Comparison of ENCODE assay signal across 8 cellular contexts in genomic region chr12:100573499-100574261, GRCh38. TPM values are rescaled to one million over a fixed set of nuclear protein-coding genes. Genes with fewer than 3 reads are reported as not detected.
DNase-seq lines count a peak whose midpoint lies in the region; ATAC-seq and TF ChIP-seq lines count a peak whose summit lies in the region.

Gene GAS2L3 (plus strand): TSS chr12:100573684. CDS start chr12:100594905, 21,221 bp downstream.

- H3K27me3 ChIP-seq in CD4-positive, alpha-beta T cell (ENCODE audit: control insufficient read depth, insufficient read depth, low read length): peaks cover 14% of the 10 kb centered on the region

- no peaks in the 10 kb centered on the region for H3K9me3 ChIP-seq in CD4-positive, alpha-beta T cell (ENCODE audit: control insufficient read depth, low read length)

- TF ChIP-seq CTCF in CD4-positive, alpha-beta T cell (IDR thresholded peaks at IDR 0.05): no peak
- no peak for TF ChIP-seq CTCF in mesothelial cell of epicardium (IDR thresholded peaks at IDR 0.05; ENCODE audit: unreplicated experiment)

- peak; percentile 59 for ATAC-seq in CD4-positive, alpha-beta T cell (ENCODE audit: poor library complexity)
- ATAC-seq in GM19372 (IDR thresholded peaks at IDR 0.05; ENCODE audit: low read depth, unreplicated experiment) (peak; percentile 99), HG03457 (IDR thresholded peaks at IDR 0.05; ENCODE audit: unreplicated experiment) (peak; percentile 96)

- peak within 1 kb of the TSS; percentile 89 for H3K4me3 Mint-ChIP-seq in CD4-positive, alpha-beta T cell
- peak within 1 kb of the TSS; percentile 88 for H3K4me3 Mint-ChIP-seq in mesothelial cell of epicardium

- CTCF ChIA-PET in CD4-positive, alpha-beta T cell (lab: Charles Lee): no interaction called here

- no peaks in the 10 kb centered on the region for H3K9me3 Mint-ChIP-seq in CD4-positive, alpha-beta T cell
- no peaks in the 10 kb centered on the region for H3K9me3 Mint-ChIP-seq in mesothelial cell of epicardium

- no peak within 1 kb of the TSS for H3K27ac ChIP-seq in CD4-positive, alpha-beta T cell (ENCODE audit: low read depth, low read length)
- peak within 1 kb of the TSS; percentile 44 for H3K27ac ChIP-seq in epithelial cell of prostate

- intact Hi-C loops in CD4-positive, alpha-beta T cell (cut with DNase I, micrococcal nuclease): no loop called here

- DNase-seq in CD4-positive, alpha-beta T cell: peak; percentile 1 to 51 (median 22)
- DNase-seq in NCI-H748 treated with DMSO at 0.1 percent for 48 hours (lab: John Stamatoyannopoulos, UW): peak; percentile 82
- peak; percentile 83 for DNase-seq in activated CD8-positive, alpha-beta memory T cell treated with anti-CD3 and anti-CD28 coated beads, Interleukin-2, amount 50 U/mL, for 48 hours
- no peak for DNase-seq in epithelial cell of prostate (ENCODE audit: low read depth, low spot score)
- peak; percentile 73 to 89 for DNase-seq in mesothelial cell of epicardium (ENCODE audit: low spot score in 2 of 2, unreplicated experiment in 2 of 2)
- DNase-seq in stimulated activated CD8-positive, alpha-beta memory T cell treated with anti-CD3 and anti-CD28 coated beads, Interleukin-15, amount 100 ng/mL, for 24 hours (ENCODE audit: low read depth): peak; percentile 19

- H3K36me3 Mint-ChIP-seq in CD4-positive, alpha-beta T cell (ENCODE audit: low read depth): no peaks in the 10 kb centered on the region
- no peaks in the 10 kb centered on the region for H3K36me3 Mint-ChIP-seq in mesothelial cell of epicardium

- H3K4me1 Mint-ChIP-seq in CD4-positive, alpha-beta T cell (ENCODE audit: low read depth): peaks cover 13% of the 10 kb centered on the region
- peaks cover 12% of the 10 kb centered on the region for H3K4me1 Mint-ChIP-seq in mesothelial cell of epicardium

- peaks cover 24% of the 10 kb centered on the region for H3K27me3 Mint-ChIP-seq in CD4-positive, alpha-beta T cell
- peaks cover 25% of the 10 kb centered on the region for H3K27me3 Mint-ChIP-seq in mesothelial cell of epicardium (ENCODE audit: low read depth)

- H3K27ac Mint-ChIP-seq in CD4-positive, alpha-beta T cell: no peak within 1 kb of the TSS
- H3K27ac Mint-ChIP-seq in mesothelial cell of epicardium: peak within 1 kb of the TSS; percentile 93

- POLR2A ChIA-PET in CD4-positive, alpha-beta T cell (lab: Charles Lee): no interaction called here

RNA-seq across cellular contexts. Expression of gene GAS2L3, which starts in this region (rescaled TPM):
- under 1 TPM; 0.22 to 0.27 TPM for total RNA-seq in CD4-positive, alpha-beta T cell
- total RNA-seq in mesothelial cell of epicardium: 13.7 to 17.5 TPM (median 16.5 TPM) in 3 replicates

Comparison
In these comparisons a context has a peak if more than half of its experiments do, and no peak if none do; other contexts are left out.
1. RNA of gene GAS2L3 (total RNA-seq): 13.7 to 17.5 TPM in mesothelial cell of epicardium; 0.22 to 0.27 TPM in CD4-positive, alpha-beta T cell; every median in the first group is over 10 times any median in the second.
2. Peak in DNase-seq and ATAC-seq in CD4-positive, alpha-beta T cell; RNA of the gene not detected or under 1 TPM.
3. Peak in every context shown above with its lines, with median percentiles within 50 percentile points of each other: ATAC-seq.